ENCODE assay signal across 15 cellular contexts in the genomic region with DNA sequence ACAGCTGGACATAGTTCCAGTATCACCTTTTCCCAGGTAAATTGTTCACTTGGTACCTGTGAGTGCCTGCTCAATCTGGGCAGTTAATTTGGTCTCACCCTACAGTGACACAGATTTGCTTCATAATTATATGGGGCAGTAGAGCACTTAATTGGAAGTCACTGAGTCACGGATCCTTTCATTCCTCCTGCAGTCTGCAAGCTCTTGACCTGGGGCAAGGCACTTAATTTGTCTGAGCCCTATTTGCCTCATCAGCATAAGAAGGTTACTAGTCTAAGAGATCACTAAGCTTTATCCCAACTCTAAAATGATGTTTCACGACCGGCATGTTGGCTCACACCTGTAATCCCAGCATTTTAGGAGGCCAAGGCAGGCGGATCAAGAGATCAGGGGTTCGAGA. TPM values are rescaled to one million over a fixed set of nuclear protein-coding genes. Genes with fewer than 3 reads are reported as not detected.
DNase-seq lines count a peak whose midpoint lies in the region; ATAC-seq and TF ChIP-seq lines count a peak whose summit lies in the region.
"Had no signal": no experiment of that assay in that cellular context is flagged by ENCODE, and none has a peak within 500 bp of the region (broad histone marks: within the 10 kb centered on the region; RNA-seq: fewer than 3 reads in every experiment).

No MANE protein-coding gene starts in this region.

- TF ChIP-seq CTCF in WERI-Rb-1 (IDR thresholded peaks at IDR 0.05; ENCODE audit: low read depth, low read length): no peak

- H4K8ac ChIP-seq in trophoblast cell (ENCODE audit: low read depth, low read length): no peak overlapping the region

- WGBS in trophoblast cell (ENCODE audit: extremely low coverage, insufficient coverage, insufficient read length): no CpG with 5 or more reads among the region's 5 CpGs
- WGBS in GM23248 (ENCODE audit: low coverage in 1 of 2, low lambda C conversion rate in 2 of 2, missing lambda C conversion rate in 2 of 2), 2 experiments: 96 to 97% methylated on average over 5 of the region's 5 CpGs

- H4K12ac ChIP-seq in trophoblast cell (ENCODE audit: low read depth, low read length): no peak overlapping the region

- no peak overlapping the region for H2AK5ac ChIP-seq in trophoblast cell (ENCODE audit: low read length)

- H4K91ac ChIP-seq in trophoblast cell (ENCODE audit: low read depth, low read length): no peak overlapping the region

- in situ Hi-C loops in GM23248 (cut with MboI): no loop called here

- H3K27me3 ChIP-seq in WERI-Rb-1 (ENCODE audit: insufficient read depth, low read depth, severe bottlenecking) (no peaks in the 10 kb centered on the region), trophoblast cell (ENCODE audit: insufficient read depth, low read length) (no peaks in the 10 kb centered on the region), GM23248 (replicated peaks; ENCODE audit: insufficient read depth) (no peaks in the 10 kb centered on the region)
- H3K27me3 ChIP-seq: SJSA1 had no signal

- H3K9ac ChIP-seq in trophoblast cell (ENCODE audit: low read length): no peak overlapping the region
- H3K9ac ChIP-seq in GM23248: no peak overlapping the region

- H3K23ac ChIP-seq in trophoblast cell (ENCODE audit: low read length): no peak overlapping the region

- H3K36me3 ChIP-seq in WERI-Rb-1 (no peaks in the 10 kb centered on the region), trophoblast cell (ENCODE audit: control insufficient read depth in 1 of 2, insufficient read depth in 2 of 2, low read length in 2 of 2) (peaks cover 0 to 2% of the 10 kb centered on the region in 2 experiments), GM23248 (ENCODE audit: low read depth) (no peaks in the 10 kb centered on the region)
- H3K36me3 ChIP-seq: HAP-1, SJSA1 had no signal

- H2AFZ ChIP-seq in trophoblast cell (ENCODE audit: insufficient read depth, low read length, poor library complexity): no peak overlapping the region
- H2AFZ ChIP-seq in GM23248: no peak overlapping the region

- H3K4ac ChIP-seq in trophoblast cell (ENCODE audit: low read depth, low read length): no peak overlapping the region

- H3K27ac ChIP-seq in WERI-Rb-1 (no peak overlapping the region), trophoblast cell (ENCODE audit: low read depth, low read length) (no peak overlapping the region), GM23248 (no peak overlapping the region)
- H3K27ac ChIP-seq: HL-60, SJSA1 had no signal

- no peak overlapping the region for H2BK120ac ChIP-seq in trophoblast cell (ENCODE audit: insufficient read depth, low read length, poor library complexity)

- H3K79me1 ChIP-seq in trophoblast cell (ENCODE audit: low read length): no peaks in the 10 kb centered on the region

- H3K4me3 ChIP-seq in WERI-Rb-1 (ENCODE audit: low read depth, low read length) (no peak overlapping the region), trophoblast cell (ENCODE audit: low read depth, low read length) (no peak overlapping the region), GM23248 (no peak overlapping the region)
- H3K4me3 ChIP-seq: HAP-1, SJSA1 had no signal

- H3K4me2 ChIP-seq in trophoblast cell (ENCODE audit: low read length) (no peak overlapping the region), GM23248 (ENCODE audit: unreplicated experiment) (no peak overlapping the region)

- no peak overlapping the region for H3K14ac ChIP-seq in trophoblast cell (ENCODE audit: low read length)

- H3K18ac ChIP-seq in trophoblast cell (ENCODE audit: low read length): no peak overlapping the region

- peaks cover 15% of the 10 kb centered on the region for H3F3A ChIP-seq in GM23248 (ENCODE audit: insufficient read depth)

- DNase-seq in NCI-H1417 (lab: John Stamatoyannopoulos, UW): peak in 2 of 3 experiments; percentile 35 to 81
- DNase-seq in NCI-H524 treated with DMSO at 0.1 percent for 48 hours (lab: John Stamatoyannopoulos, UW): peak; percentile 85
- DNase-seq in WERI-Rb-1: peak; percentile 30
- peak; percentile 52 to 69 for DNase-seq in trophoblast cell
- DNase-seq in GM23248: no peak
- DNase-seq: CD4-positive, alpha-beta T cell; DMS53; NCI-H1105 treated with DMSO at 0.1 percent for 48 hours; NCI-H1930; OCI-M1 had no signal

- H3K79me2 ChIP-seq in trophoblast cell (ENCODE audit: control insufficient read depth, insufficient read depth, low read length, poor library complexity): no peaks in the 10 kb centered on the region
- peaks cover 31% of the 10 kb centered on the region for H3K79me2 ChIP-seq in GM23248 (ENCODE audit: insufficient read depth)

- H4K20me1 ChIP-seq in GM23248 (ENCODE audit: insufficient read depth): no peaks in the 10 kb centered on the region

- no peaks in the 10 kb centered on the region for H3K4me1 ChIP-seq in trophoblast cell (ENCODE audit: control insufficient read depth in 1 of 2, insufficient read depth in 2 of 2, low read length in 2 of 2)
- peaks cover 12% of the 10 kb centered on the region for H3K4me1 ChIP-seq in GM23248 (ENCODE audit: insufficient read depth)

- no peaks in the 10 kb centered on the region for H3K9me2 ChIP-seq in GM23248 (ENCODE audit: insufficient read depth)

- H3K9me3 ChIP-seq in WERI-Rb-1 (ENCODE audit: severe bottlenecking) (no peaks in the 10 kb centered on the region), trophoblast cell (ENCODE audit: insufficient read depth, low read depth, low read length) (no peaks in the 10 kb centered on the region), GM23248 (ENCODE audit: low read depth) (no peaks in the 10 kb centered on the region)
- H3K9me3 ChIP-seq: HAP-1, SJSA1 had no signal

- ATAC-seq in HG03378 (IDR thresholded peaks at IDR 0.05; ENCODE audit: unreplicated experiment) (no peak), HG03342 (IDR thresholded peaks at IDR 0.05; ENCODE audit: unreplicated experiment) (no peak)

- H2BK12ac ChIP-seq in trophoblast cell (ENCODE audit: low read length): no peak overlapping the region

- no peak overlapping the region for H2BK5ac ChIP-seq in trophoblast cell (ENCODE audit: low read depth, low read length, poor library complexity)

RNA-seq across cellular contexts. Expression of a gene that starts 8.9 kb away (rescaled TPM):
- polyA plus RNA-seq in trophoblast cell (2013): 2.7 and 2.9 TPM in 2 replicates
- 2.3 and 5.3 TPM in 2 replicates for total RNA-seq in GM23248 (2014; rRNA removed; shearing (Covaris generic))
- polyA plus RNA-seq in GM23248 (2016; fragmentation: Nextera tagmentation; extraction: Ambion mirVana): 6.3 and 6.5 TPM in 2 replicates

RNA-seq across cellular contexts. Expression of a gene that starts 9.4 kb away (rescaled TPM):
- polyA plus RNA-seq in trophoblast cell (2013): 119 and 122 TPM in 2 replicates
- total RNA-seq in GM23248 (2014; rRNA removed; shearing (Covaris generic)): 121 and 124 TPM in 2 replicates
- 52.0 and 52.2 TPM in 2 replicates for polyA plus RNA-seq in GM23248 (2016; fragmentation: Nextera tagmentation; extraction: Ambion mirVana)
